9 cellular contexts compared by ENCODE assay signal in the genomic region with DNA sequence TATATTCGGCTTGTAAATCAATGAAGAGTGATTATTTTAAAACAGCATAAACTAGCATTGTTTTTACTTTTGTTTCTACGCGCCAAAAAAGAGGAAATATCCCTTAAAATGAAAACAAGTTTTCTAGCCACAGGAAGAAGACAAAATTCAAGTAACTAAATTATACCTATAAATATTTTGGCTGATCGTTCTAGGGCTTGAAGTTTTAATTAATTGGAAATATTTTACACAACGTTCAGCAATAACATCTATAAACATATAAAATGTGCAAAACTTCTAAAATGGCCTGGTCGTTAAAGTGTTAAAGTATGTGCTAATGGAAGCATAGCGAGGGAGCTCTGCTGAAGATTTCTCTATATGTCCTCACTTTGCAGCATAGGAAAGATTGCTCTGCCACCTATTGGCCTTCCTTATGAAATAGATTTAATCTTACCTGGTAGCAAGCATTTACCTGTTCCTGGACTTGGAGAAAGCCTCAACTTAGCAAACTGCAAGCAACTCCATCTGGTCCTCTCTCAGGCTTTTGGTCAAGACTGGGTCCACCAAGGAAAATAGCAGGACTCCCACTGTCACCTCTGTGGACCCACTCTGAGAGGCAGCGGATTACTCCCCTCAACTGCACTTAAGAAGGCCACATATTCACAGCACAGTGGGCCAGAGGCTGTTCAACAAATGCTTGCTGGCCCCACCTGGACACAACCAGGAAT.
A peak's percentile ranks its signal among the peaks of the same experiment; 100 is the strongest.
DNase-seq lines count a peak whose midpoint lies in the region; ATAC-seq and TF ChIP-seq lines count a peak whose summit lies in the region.
"Had no signal": no experiment of that assay in that cellular context is flagged by ENCODE, and none has a peak within 500 bp of the region (broad histone marks: within the 10 kb centered on the region; RNA-seq: fewer than 3 reads in every experiment).

No MANE protein-coding gene starts in this region.

- peak; percentile 62 to 70 (median 64) for TF ChIP-seq CTCF in nephron (IDR thresholded peaks at IDR 0.05; ENCODE audit: unreplicated experiment in 3 of 3)

- POLR2A ChIA-PET in HEK293T (lab: Yijun Ruan, JAX): interaction anchor here (1.0 to 1.1 kb wide), 2 partner anchors 510 to 512 kb away, joined by 4 to 6 read pairs; no protein-coding TSS in a partner anchor

- DNase-seq in Caki2 (ENCODE audit: low read depth) (peak; percentile 69), HEK293T (ENCODE audit: extremely low spot score) (peak; percentile 25), NCI-H345 treated with DMSO at 0.1 percent for 48 hours (lab: John Stamatoyannopoulos, UW; ENCODE audit: unreplicated experiment) (peak; percentile 89), erythroblast (lab: John Stamatoyannopoulos, UW) (peak; percentile 60 to 67)
- DNase-seq in activated CD4-positive, alpha-beta T cell treated with anti-CD3 and anti-CD28 coated beads, Interleukin-2, amount 50 U/mL, for 24 hours (ENCODE audit: low read depth in 1 of 2, low spot score in 1 of 2): peak; percentile 13 to 35
- no peak for DNase-seq in effector CD8-positive, alpha-beta T cell (lab: John Stamatoyannopoulos, UW)

- H3K4me3 Mint-ChIP-seq in nephron: no peak overlapping the region

- in situ Hi-C loops in Caki2 (cut with HindIII; ENCODE audit: low pct_unique_long_range_greater_than_20kb, low sequenced_read_pairs): no loop called here

- H3K36me3 Mint-ChIP-seq in nephron (ENCODE audit: low read depth): no peaks in the 10 kb centered on the region

- H3K27ac Mint-ChIP-seq in nephron: peak overlapping the region in 1 of 3 experiments; percentile 6
- H3K27ac Mint-ChIP-seq: IgD-negative memory B cell had no signal

- no peaks in the 10 kb centered on the region for H3K9me3 Mint-ChIP-seq in nephron
- H3K9me3 Mint-ChIP-seq: IgD-negative memory B cell had no signal

- no peak for TF ChIP-seq POLR2A in erythroblast (IDR thresholded peaks at IDR 0.05; ENCODE audit: low read length)

- H3K27me3 Mint-ChIP-seq in nephron (ENCODE audit: low read depth): peaks cover 46% of the 10 kb centered on the region

- CTCF ChIA-PET in HEK293T (lab: Yijun Ruan, JAX): interaction anchor here (0.6 to 2.1 kb wide), 6 partner anchors 347 to 1540 kb away, joined by 4 to 11 read pairs (median 4); no protein-coding TSS in a partner anchor

- no peak for ATAC-seq in GM19463 (IDR thresholded peaks at IDR 0.05; ENCODE audit: unreplicated experiment)

- H3K4me1 Mint-ChIP-seq in nephron: peaks cover 26% of the 10 kb centered on the region

TF ChIP-seq in HEK293T, 16 proteins besides CTCF, POLR2A, EP300 and RAD21:
- TF ChIP-seq ELF4 (IDR thresholded peaks at IDR 0.05): no peak
- TF ChIP-seq SP1 (IDR thresholded peaks at IDR 0.05): no peak
- no peak for TF ChIP-seq ZNF384 (IDR thresholded peaks at IDR 0.05)
- no peak for TF ChIP-seq NFRKB (IDR thresholded peaks at IDR 0.05)
- TF ChIP-seq TARDBP (IDR thresholded peaks at IDR 0.05): no peak
- no peak for TF ChIP-seq BHLHE40 (IDR thresholded peaks at IDR 0.05; ENCODE audit: borderline replicate concordance)
- TF ChIP-seq L3MBTL2 (conservative IDR thresholded peaks at IDR 0.05): no peak
- no peak for TF ChIP-seq FOXM1 (IDR thresholded peaks at IDR 0.05; ENCODE audit: borderline replicate concordance)
- TF ChIP-seq ARNT (IDR thresholded peaks at IDR 0.05): no peak
- no peak for TF ChIP-seq FOXA1 (IDR thresholded peaks at IDR 0.05)
- TF ChIP-seq FOXK2 (IDR thresholded peaks at IDR 0.05): no peak
- TF ChIP-seq LEF1 (IDR thresholded peaks at IDR 0.05; ENCODE audit: borderline replicate concordance): no peak
- TF ChIP-seq HDGF (IDR thresholded peaks at IDR 0.05; ENCODE audit: borderline replicate concordance): no peak
- no peak for TF ChIP-seq SUZ12 (IDR thresholded peaks at IDR 0.05)
- no peak for TF ChIP-seq CTBP1 (IDR thresholded peaks at IDR 0.05; ENCODE audit: borderline replicate concordance)
